25 cellular contexts compared by ENCODE assay signal in the genomic region with DNA sequence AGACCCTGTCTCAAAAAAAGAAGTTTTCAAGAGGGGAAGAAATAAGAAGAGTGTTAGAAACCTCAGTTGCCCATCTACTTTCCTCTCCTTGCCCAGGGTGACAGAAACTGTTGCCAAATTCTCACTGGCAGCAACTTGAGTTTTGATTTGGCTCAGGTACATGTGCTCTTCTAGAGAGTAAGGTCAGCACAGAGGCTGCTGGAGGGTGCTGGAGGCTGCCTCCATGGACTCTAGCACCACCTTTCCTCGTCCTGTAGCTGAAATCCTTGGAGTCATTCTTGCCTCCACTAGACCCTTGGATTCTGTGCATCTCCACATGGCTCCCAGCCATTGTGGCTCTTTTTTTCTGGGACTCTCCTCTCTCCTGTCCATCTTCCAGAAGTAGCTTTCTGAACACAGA.
"Had no signal": no experiment of that assay in that cellular context is flagged by ENCODE, and none has a peak within 500 bp of the region (broad histone marks: within the 10 kb centered on the region; RNA-seq: fewer than 3 reads in every experiment).

No MANE protein-coding gene starts in this region.

- H3K27ac ChIP-seq: coronary artery, dorsolateral prefrontal cortex, esophagus muscularis mucosa, foreskin keratinocyte, gastroesophageal sphincter, heart left ventricle, hepatocyte, left lung, lower lobe of right lung had no signal

- H3K4me2 ChIP-seq: hepatocyte had no signal

- DNase-seq: dermis blood vessel endothelial cell; dorsolateral prefrontal cortex; effector CD4-positive, alpha-beta T cell; effector memory CD4-positive, alpha-beta T cell; foreskin keratinocyte; heart left ventricle; hypothalamus; immature natural killer cell; islet precursor cell; kidney; kidney glomerular epithelial cell; left colon; left lung; lower lobe of right lung; mesenchymal stem cell; mucosa of descending colon; naive B cell had no signal

- H3K27me3 ChIP-seq: dorsolateral prefrontal cortex, esophagus muscularis mucosa, foreskin keratinocyte, gastroesophageal sphincter, heart left ventricle, hepatocyte, left lung had no signal

- H3K9me3 Mint-ChIP-seq: immature natural killer cell, mesothelial cell of epicardium, naive B cell had no signal

- H3K4me1 ChIP-seq: foreskin keratinocyte, heart left ventricle, left lung, lower lobe of right lung had no signal

- H3K4me3 Mint-ChIP-seq: immature natural killer cell, mesothelial cell of epicardium had no signal

- H3K4me3 ChIP-seq: coronary artery, dorsolateral prefrontal cortex, esophagus muscularis mucosa, gastroesophageal sphincter, heart left ventricle, hepatocyte, left lung, lower lobe of right lung, mucosa of descending colon had no signal

- H3K36me3 ChIP-seq: esophagus muscularis mucosa, gastroesophageal sphincter, heart left ventricle, left lung, lower lobe of right lung had no signal

- FAIRE-seq: colon, endothelial cell of umbilical vein, frontal cortex, kidney had no signal

- H3K79me2 ChIP-seq: hepatocyte had no signal

- H3K27ac Mint-ChIP-seq: mesothelial cell of epicardium had no signal

- H2AFZ ChIP-seq: hepatocyte had no signal

- H3K36me3 Mint-ChIP-seq: immature natural killer cell, mesothelial cell of epicardium, naive B cell had no signal

- H3K27me3 Mint-ChIP-seq: naive B cell had no signal

- H3K9me3 ChIP-seq: esophagus muscularis mucosa, gastroesophageal sphincter, heart left ventricle, left lung, lower lobe of right lung, mucosa of descending colon had no signal

- ATAC-seq: foreskin keratinocyte, gastroesophageal sphincter, heart left ventricle, left colon, left lung, lower lobe of right lung, mucosa of descending colon had no signal

- H3K4me1 Mint-ChIP-seq: immature natural killer cell, mesothelial cell of epicardium had no signal
